8 cellular contexts compared by ENCODE assay signal in genomic region chr11:57324886-57325734, GRCh38. TPM values are rescaled to one million over a fixed set of nuclear protein-coding genes. Genes with fewer than 3 reads are reported as not detected.
DNase-seq lines count a peak whose midpoint lies in the region; ATAC-seq, FAIRE-seq and TF ChIP-seq lines count a peak whose summit lies in the region.

TNKS1BP1 (minus strand) TSS chr11:57324952; CDS start chr11:57321885, 3,067 bp downstream.

- no peaks in the 10 kb centered on the region for H3K9me3 Mint-ChIP-seq in activated CD4-positive, alpha-beta T cell treated with anti-CD3 and anti-CD28 coated beads for 36 hours (ENCODE audit: low read depth)
- no peaks in the 10 kb centered on the region for H3K9me3 Mint-ChIP-seq in chondrocyte (ENCODE audit: low read depth)

- TF ChIP-seq POLR2A in GM19099 (IDR thresholded peaks at IDR 0.05; ENCODE audit: extremely low read depth, insufficient read length, low read depth): peak; percentile 82

- H3K36me3 ChIP-seq in kidney (ENCODE audit: control insufficient read depth in 1 of 2, insufficient read depth in 2 of 2, low read length in 2 of 2): peaks cover 20 to 31% of the 10 kb centered on the region in 2 donors

- CTCF ChIA-PET in activated CD4-positive, alpha-beta T cell treated with anti-CD3 and anti-CD28 coated beads for 36 hours (lab: Charles Lee): interaction anchor here (0.6 to 1.9 kb wide), 4 partner anchors 10 to 412 kb away, joined by 3 to 8 read pairs (median 4); no protein-coding TSS in a partner anchor

- H3K9me3 ChIP-seq in kidney (ENCODE audit: control insufficient read depth in 1 of 2, low read length in 2 of 2): no peaks in the 10 kb centered on the region

- peak within 1 kb of the TSS; percentile 93 to 98 for H3K27ac ChIP-seq in kidney (ENCODE audit: low read depth in 2 of 2, low read length in 2 of 2)

- TF ChIP-seq CTCF in chondrocyte (IDR thresholded peaks at IDR 0.05) (peak; percentile 36), kidney (IDR thresholded peaks at IDR 0.05; ENCODE audit: borderline replicate concordance, extremely low read depth, insufficient read depth) (no peak)

- peak; percentile 85 for FAIRE-seq in kidney (lab: Jason Lieb, UNC)

- H3K36me3 Mint-ChIP-seq in activated CD4-positive, alpha-beta T cell treated with anti-CD3 and anti-CD28 coated beads for 36 hours (ENCODE audit: low read depth): peaks cover 57% of the 10 kb centered on the region
- H3K36me3 Mint-ChIP-seq in chondrocyte (ENCODE audit: low read depth): peaks cover 37% of the 10 kb centered on the region

- intact Hi-C loops in activated CD4-positive, alpha-beta T cell treated with anti-CD3 and anti-CD28 coated beads for 36 hours (cut with DNase I, micrococcal nuclease): loop anchor here (1.0 to 5.0 kb wide), 6 partner anchors 10 to 1254 kb away; partner anchors contain the start of genes SSRP1 (in 2 of the 2), SLC43A3 (in 1 of the 2) and ZFP91 (in 1 of the 2)
- intact Hi-C loops in kidney (cut with DNase I): no loop called here

- ATAC-seq in HG03378 (IDR thresholded peaks at IDR 0.05; ENCODE audit: unreplicated experiment): peak; percentile 85
- ATAC-seq in activated CD4-positive, alpha-beta T cell treated with anti-CD3 and anti-CD28 coated beads for 36 hours: peak; percentile 88

- peak within 1 kb of the TSS; percentile 98 for H3K27ac Mint-ChIP-seq in activated CD4-positive, alpha-beta T cell treated with anti-CD3 and anti-CD28 coated beads for 36 hours
- peak within 1 kb of the TSS; percentile 99 for H3K27ac Mint-ChIP-seq in chondrocyte (ENCODE audit: unreplicated experiment)

- peaks cover 58% of the 10 kb centered on the region for H3K4me1 Mint-ChIP-seq in activated CD4-positive, alpha-beta T cell treated with anti-CD3 and anti-CD28 coated beads for 36 hours
- peaks cover 50% of the 10 kb centered on the region for H3K4me1 Mint-ChIP-seq in chondrocyte (ENCODE audit: low read depth)

- no peaks in the 10 kb centered on the region for H3K27me3 Mint-ChIP-seq in activated CD4-positive, alpha-beta T cell treated with anti-CD3 and anti-CD28 coated beads for 36 hours
- H3K27me3 Mint-ChIP-seq in chondrocyte (ENCODE audit: low read depth): no peaks in the 10 kb centered on the region

- peak; percentile 86 to 92 for DNase-seq in AML-193 (lab: John Stamatoyannopoulos, UW)
- peak; percentile 93 for DNase-seq in NCI-H460 (ENCODE audit: extremely low read depth, low read depth)
- peak; percentile 94 for DNase-seq in activated CD4-positive, alpha-beta T cell treated with anti-CD3 and anti-CD28 coated beads for 36 hours
- DNase-seq in chondrocyte (ENCODE audit: low spot score): no peak
- DNase-seq in kidney: peak; percentile 99
- DNase-seq in stimulated activated CD4-positive, alpha-beta T cell treated with anti-CD3 and anti-CD28 coated beads, Interleukin-15, amount 100 ng/mL, for 1 hour (ENCODE audit: low read depth in 1 of 2, low spot score in 1 of 2): peak; percentile 72 to 93

- peak within 1 kb of the TSS; percentile 86 to 88 for H3K9ac ChIP-seq in kidney (ENCODE audit: low read length in 2 of 2)

- POLR2A ChIA-PET in activated CD4-positive, alpha-beta T cell treated with anti-CD3 and anti-CD28 coated beads for 36 hours (lab: Charles Lee): interaction anchor here (0.6 to 2.7 kb wide), 4 partner anchors 10 to 14 kb away, joined by 3 to 13 read pairs (median 4); partner anchors contain the start of gene SSRP1

- H3K4me3 ChIP-seq in kidney (ENCODE audit: low read length in 2 of 2): peak within 1 kb of the TSS; percentile 77 to 93

- peak within 1 kb of the TSS; percentile 82 for H3K4me3 Mint-ChIP-seq in activated CD4-positive, alpha-beta T cell treated with anti-CD3 and anti-CD28 coated beads for 36 hours
- peak within 1 kb of the TSS; percentile 87 for H3K4me3 Mint-ChIP-seq in chondrocyte (ENCODE audit: unreplicated experiment)

- H3K4me1 ChIP-seq in kidney (ENCODE audit: control insufficient read depth in 1 of 2, insufficient read depth in 1 of 2, low read depth in 1 of 2, low read length in 2 of 2): peaks cover 26% of the 10 kb centered on the region in 2 donors

RNA-seq across cellular contexts. Expression of gene TNKS1BP1, which starts in this region (rescaled TPM):
- total RNA-seq in NCI-H460 (2014; rRNA removed; shearing (Covaris generic)): 17.8 and 19.1 TPM in 2 replicates
- polyA plus RNA-seq in NCI-H460 (2014; cell fraction: nucleus; rRNA removed): 17.0 and 20.8 TPM in 2 replicates
- total RNA-seq in activated CD4-positive, alpha-beta T cell treated with anti-CD3 and anti-CD28 coated beads for 36 hours: 10 to 100 TPM; 19.1 to 21.6 TPM
- total RNA-seq in chondrocyte: 112 to 181 TPM (median 164 TPM) in 3 replicates
- total RNA-seq in kidney: 206 TPM
- 53.3 TPM for polyA plus RNA-seq in kidney (ENCODE audit: insufficient read depth, low read depth, low replicate concordance)
